ENCODE assay signal across 17 cellular contexts in genomic region chr15:53527996-53528395, GRCh38.
"Had no signal": no experiment of that assay in that cellular context is flagged by ENCODE, and none has a peak within 500 bp of the region (broad histone marks: within the 10 kb centered on the region; RNA-seq: fewer than 3 reads in every experiment).

No MANE protein-coding gene starts in this region.

- H3K9me3 ChIP-seq: esophagus squamous epithelium, gastroesophageal sphincter, mucosa of descending colon, thoracic aorta, transverse colon had no signal

- DNase-seq: effector memory CD8-positive, alpha-beta T cell; esophagus squamous epithelium; foreskin fibroblast; glutamatergic neuron; islet precursor cell; mammary epithelial cell; mucosa of descending colon; natural killer cell; posterior cingulate gyrus; stimulated activated CD4-positive, alpha-beta T cell treated with anti-CD3 and anti-CD28 coated beads, Interleukin-2, amount 100 ng/mL, for 24 hours; stimulated activated CD4-positive, alpha-beta T cell treated with anti-CD3 and anti-CD28 coated beads, Interleukin-4, amount 100 ng/mL, for 4 hours; stimulated activated naive B cell treated with anti-CD40 and anti-IgM and Interleukin-4, amounts not matched to agents 10 μg/mL and 1 μg/mL and 100 μg/mL, for 72 hours; stimulated activated naive CD8-positive, alpha-beta T cell treated with anti-CD3 and anti-CD28 coated beads, Interleukin-15, amount 100 ng/mL, for 72 hours; transverse colon had no signal

- H3K27me3 ChIP-seq: esophagus squamous epithelium, gastroesophageal sphincter, transverse colon had no signal

- H3K36me3 ChIP-seq: esophagus squamous epithelium, gastroesophageal sphincter, thoracic aorta, transverse colon had no signal

- H3K4me3 ChIP-seq: esophagus squamous epithelium, gastroesophageal sphincter, mucosa of descending colon, thoracic aorta, transverse colon had no signal

- H3K4me1 ChIP-seq: esophagus squamous epithelium, gastroesophageal sphincter, transverse colon had no signal

- H3K27ac ChIP-seq: epithelial cell of prostate, esophagus squamous epithelium, gastroesophageal sphincter, thoracic aorta, transverse colon had no signal
